ENCODE assay signal across 9 cellular contexts in the genomic region with DNA sequence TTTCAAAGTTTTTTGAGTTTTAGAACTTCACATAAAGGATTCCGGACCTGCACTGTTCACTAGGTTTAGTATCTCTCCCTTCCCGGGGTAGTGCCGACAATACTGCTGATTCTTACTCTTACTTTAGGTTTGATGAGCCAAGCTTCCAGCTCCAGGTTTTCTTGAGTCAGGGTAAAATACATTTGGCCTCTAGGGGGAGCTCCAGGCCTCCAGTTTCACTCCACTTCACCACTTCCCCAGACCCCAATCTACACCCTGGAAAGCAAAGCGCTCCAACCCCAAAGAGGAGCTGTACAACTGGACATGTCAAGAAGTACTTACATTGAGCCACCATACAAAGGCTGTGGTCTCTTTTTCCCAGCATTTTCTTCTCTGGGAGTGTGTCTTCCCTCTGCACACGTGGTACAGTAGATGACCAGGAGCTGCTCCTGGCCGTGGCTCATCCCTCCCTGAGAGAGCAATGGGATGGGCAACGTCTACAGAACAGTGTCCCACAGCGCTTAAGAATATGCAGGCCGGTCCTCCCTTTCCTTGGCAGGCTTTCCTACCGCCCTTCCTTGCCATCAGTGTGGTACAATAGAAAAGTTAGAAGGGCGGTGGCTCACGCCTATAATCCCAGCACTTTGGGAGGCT.
A peak's percentile ranks its signal among the peaks of the same experiment; 100 is the strongest.
DNase-seq lines count a peak whose midpoint lies in the region; ATAC-seq, FAIRE-seq and TF ChIP-seq lines count a peak whose summit lies in the region.
"Had no signal": no experiment of that assay in that cellular context is flagged by ENCODE, and none has a peak within 500 bp of the region (broad histone marks: within the 10 kb centered on the region; RNA-seq: fewer than 3 reads in every experiment).

No MANE protein-coding gene starts in this region.

- H3K36me3 ChIP-seq in CD8-positive, alpha-beta T cell (ENCODE audit: insufficient read depth, low read length), result no peaks in the 10 kb centered on the region
- H3K36me3 ChIP-seq in right lobe of liver, result no peaks in the 10 kb centered on the region

- H3K27ac Mint-ChIP-seq in CD8-positive, alpha-beta T cell, result no peak overlapping the region
- H3K27ac Mint-ChIP-seq: IgD-negative memory B cell had no signal

- no peaks in the 10 kb centered on the region for H3K27me3 ChIP-seq in CD8-positive, alpha-beta T cell (ENCODE audit: insufficient read depth, low read length)
- H3K27me3 ChIP-seq in right lobe of liver, result no peaks in the 10 kb centered on the region

- peak; percentile 28 to 77 (median 52) for DNase-seq in CD8-positive, alpha-beta T cell
- DNase-seq in H54 (ENCODE audit: insufficient read length, low spot score) (peak; percentile 44), NCI-H345 (lab: John Stamatoyannopoulos, UW) (peak; percentile 35), cerebellar cortex (ENCODE audit: low spot score) (peak; percentile 18), right lobe of liver (peak in 2 of 3 donors; percentile 21 to 45)
- DNase-seq in activated CD4-positive, CD25-positive, alpha-beta regulatory T cell (lab: John Stamatoyannopoulos, UW), result peak; percentile 10 to 33 (median 13)
- DNase-seq in stimulated activated CD8-positive, alpha-beta memory T cell treated with anti-CD3 and anti-CD28 coated beads, Interleukin-12 subunit alpha, Interleukin-12 subunit beta, amount 100 ng/mL, for 4 hours (ENCODE audit: low read depth), result peak; percentile 7

- ATAC-seq in CD8-positive, alpha-beta T cell, result peak; percentile 73
- peak; percentile 78 to 86 (median 78) for ATAC-seq in right lobe of liver
- no peak for ATAC-seq in HG03571 (IDR thresholded peaks at IDR 0.05; ENCODE audit: unreplicated experiment)

- peaks cover 38% of the 10 kb centered on the region for H3K4me1 ChIP-seq in CD8-positive, alpha-beta T cell (ENCODE audit: insufficient read depth, low read length)
- no peaks in the 10 kb centered on the region for H3K4me1 ChIP-seq in right lobe of liver

- no peaks in the 10 kb centered on the region for H3K36me3 Mint-ChIP-seq in CD8-positive, alpha-beta T cell
- H3K36me3 Mint-ChIP-seq: IgD-negative memory B cell had no signal

- no peak overlapping the region for H3K4me3 Mint-ChIP-seq in CD8-positive, alpha-beta T cell
- H3K4me3 Mint-ChIP-seq: IgD-negative memory B cell had no signal

- FAIRE-seq in H54 (lab: Jason Lieb, UNC), result peak; percentile 94

- peak; percentile 70 for TF ChIP-seq CTCF in CD8-positive, alpha-beta T cell (IDR thresholded peaks at IDR 0.05)
- peak; percentile 57 to 76 (median 62) for TF ChIP-seq CTCF in right lobe of liver (IDR thresholded peaks at IDR 0.05)

- POLR2A ChIA-PET in CD8-positive, alpha-beta T cell (lab: Charles Lee), result interaction anchor here (0.8 to 1.2 kb wide), 4 partner anchors 79 to 248 kb away, joined by 3 read pairs; a partner anchor contains a TSS

- H3K27ac ChIP-seq in CD8-positive, alpha-beta T cell (ENCODE audit: low read depth, low read length), result no peak overlapping the region
- no peak overlapping the region for H3K27ac ChIP-seq in right lobe of liver

- no peak overlapping the region for H3K4me3 ChIP-seq in CD8-positive, alpha-beta T cell (ENCODE audit: low read depth, low read length)
- H3K4me3 ChIP-seq in right lobe of liver, result no peak overlapping the region

- no peak for TF ChIP-seq POLR2A in H54 (IDR thresholded peaks at IDR 0.05; ENCODE audit: low read depth, low read length)
- TF ChIP-seq POLR2A in right lobe of liver (IDR thresholded peaks at IDR 0.05), result no peak

- H3K9me3 ChIP-seq in CD8-positive, alpha-beta T cell (ENCODE audit: low read length), result no peaks in the 10 kb centered on the region
- no peaks in the 10 kb centered on the region for H3K9me3 ChIP-seq in right lobe of liver

- H3K4me1 Mint-ChIP-seq in CD8-positive, alpha-beta T cell (ENCODE audit: low read depth), result peaks cover 39% of the 10 kb centered on the region

- no peaks in the 10 kb centered on the region for H3K27me3 Mint-ChIP-seq in CD8-positive, alpha-beta T cell (ENCODE audit: low read depth)
- H3K27me3 Mint-ChIP-seq: IgD-negative memory B cell had no signal

- intact Hi-C loops in CD8-positive, alpha-beta T cell (cut with DNase I, micrococcal nuclease), result loop anchor here (1.0 to 5.0 kb wide), 7 partner anchors 92 to 553 kb away; no protein-coding TSS in a partner anchor
- intact Hi-C loops in right lobe of liver (cut with DNase I), result no loop called here

- CTCF ChIA-PET in CD8-positive, alpha-beta T cell (lab: Charles Lee), result interaction anchor here (0.5 to 8.5 kb wide), 63 partner anchors 10 to 1319 kb away, joined by 3 to 141 read pairs (median 4); a partner anchor contains a TSS

- H3K9me3 Mint-ChIP-seq in CD8-positive, alpha-beta T cell, result no peaks in the 10 kb centered on the region
- H3K9me3 Mint-ChIP-seq: IgD-negative memory B cell had no signal

- WGBS in right lobe of liver (ENCODE audit: insufficient coverage, low coverage, low lambda C conversion rate, missing lambda C conversion rate), result 33% methylated on average over 8 of the region's 12 CpGs

Comparison
In these comparisons a context has a peak if more than half of its experiments do, and no peak if none do; other contexts are left out.
1. intact Hi-C loops: an anchor here in CD8-positive, alpha-beta T cell (1.0 to 5.0 kb wide); none called in right lobe of liver.